Comparison of ENCODE assay signal across 1 cellular context in the genomic region with DNA sequence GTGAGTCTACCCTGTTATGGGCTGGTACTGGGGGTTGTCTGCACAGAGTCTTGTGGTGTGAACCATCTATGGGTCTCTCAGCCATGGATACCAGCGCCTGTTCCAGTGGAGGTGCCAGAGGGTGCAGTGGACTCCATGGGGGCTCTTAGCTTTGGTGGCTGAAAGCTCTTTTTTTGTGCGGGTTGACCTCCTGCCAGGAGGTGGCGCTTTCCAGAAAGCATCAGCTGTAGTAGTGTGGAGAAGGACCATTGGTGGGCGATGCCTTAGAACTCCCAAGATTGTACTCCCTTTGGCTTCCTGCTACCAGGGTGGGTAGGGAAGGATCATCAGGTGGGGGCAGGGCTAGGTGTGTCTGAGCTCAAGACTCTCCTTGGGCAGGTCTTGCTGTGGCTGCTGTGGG.
TF ChIP-seq lines count a peak whose summit lies in the region.

No MANE protein-coding gene starts in this region.

TF ChIP-seq in H1, 55 proteins besides CTCF, POLR2A, EP300 and RAD21:
- TF ChIP-seq NANOG (IDR thresholded peaks at IDR 0.05; ENCODE audit: insufficient read depth, low read depth, low read length, poor library complexity, severe bottlenecking) (no peak), KDM4A (IDR thresholded peaks at IDR 0.05; ENCODE audit: low read depth, low read length, severe bottlenecking) (no peak), TAF7 (optimal IDR thresholded peaks at IDR 0.05; ENCODE audit: borderline replicate concordance, low read depth, low read length) (no peak), GABPA (IDR thresholded peaks at IDR 0.05; ENCODE audit: borderline replicate concordance, insufficient read depth, low read length) (no peak), CREB1 (IDR thresholded peaks at IDR 0.05) (no peak), SIN3A (conservative IDR thresholded peaks at IDR 0.05 in 1 of 2, IDR thresholded peaks at IDR 0.05 in 1 of 2; ENCODE audit: low read depth in 1 of 2, low read length in 2 of 2) (no peak), RBBP5 (IDR thresholded peaks at IDR 0.05; ENCODE audit: borderline replicate concordance, low read depth, low read length) (no peak), SRF (IDR thresholded peaks at IDR 0.05; ENCODE audit: low read depth, low read length) (no peak), SP1 (IDR thresholded peaks at IDR 0.05; ENCODE audit: low read depth, low read length) (no peak), YY1 (IDR thresholded peaks at IDR 0.05; ENCODE audit: low read depth, low read length) (no peak)
- TF ChIP-seq, protein P1, sequence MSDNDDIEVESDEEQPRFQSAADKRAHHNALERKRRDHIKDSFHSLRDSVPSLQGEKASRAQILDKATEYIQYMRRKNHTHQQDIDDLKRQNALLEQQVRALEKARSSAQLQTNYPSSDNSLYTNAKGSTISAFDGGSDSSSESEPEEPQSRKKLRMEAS (IDR thresholded peaks at IDR 0.05), result no peak
